10 cellular contexts compared by ENCODE assay signal in genomic region chr20:38927902-38928578, GRCh38. TPM values are rescaled to one million over a fixed set of nuclear protein-coding genes. Genes with fewer than 3 reads are reported as not detected.
DNase-seq lines count a peak whose midpoint lies in the region; ATAC-seq and TF ChIP-seq lines count a peak whose summit lies in the region.
"Had no signal": no experiment of that assay in that cellular context is flagged by ENCODE, and none has a peak within 500 bp of the region (broad histone marks: within the 10 kb centered on the region; RNA-seq: fewer than 3 reads in every experiment).

No MANE protein-coding gene starts in this region.

- H3K4me1 Mint-ChIP-seq in T-helper 2 cell treated with Interferon-gamma antibody and Interleukin-4, amounts not matched to agents 5 μg/mL and 100 μg/mL, for 36 hours (ENCODE audit: low read depth) = peaks cover 34% of the 10 kb centered on the region

- CTCF ChIA-PET in AG04450 (lab: Charles Lee) = interaction anchor here (0.5 to 12.2 kb wide), 6 partner anchors 34 to 943 kb away, joined by 3 to 196 read pairs (median 4); partner anchors contain the start of gene DHX35

- H3K9me3 ChIP-seq in AG04450 (ENCODE audit: control insufficient read depth, insufficient read depth, low read length) (no peaks in the 10 kb centered on the region; the same call in 1 of the 2 replicates), iPS DF 6.9 (ENCODE audit: control insufficient read depth, insufficient read depth, low read length) (no peaks in the 10 kb centered on the region)
- H3K9me3 ChIP-seq: Peyer's patch had no signal

- H3K36me3 Mint-ChIP-seq in T-helper 2 cell treated with Interferon-gamma antibody and Interleukin-4, amounts not matched to agents 5 μg/mL and 100 μg/mL, for 36 hours (ENCODE audit: low read depth) = peaks cover 26% of the 10 kb centered on the region

- no peak for DNase-seq in AG04450 (ENCODE audit: low read depth, low spot score)
- no peak for DNase-seq in H7
- no peak for DNase-seq in T-helper 2 cell treated with Interferon-gamma antibody and Interleukin-4, amounts not matched to agents 5 μg/mL and 100 μg/mL, for 36 hours (ENCODE audit: low spot score)
- DNase-seq in iPS DF 6.9 (ENCODE audit: low read depth, low spot score) = no peak
- DNase-seq in SHP77 treated with DMSO at 0.1 percent for 48 hours (lab: John Stamatoyannopoulos, UW) = no peak
- DNase-seq in activated CD4-positive, alpha-beta T cell treated with anti-CD3 and anti-CD28 coated beads, Interleukin-2, amount 50 U/mL, for 48 hours = no peak
- DNase-seq: foreskin melanocyte had no signal

- no CpG with 5 or more reads among the region's 5 CpGs for WGBS in iPS DF 6.9 (ENCODE audit: insufficient coverage, insufficient read length)

- peak overlapping the region; percentile 79 for H3K27ac Mint-ChIP-seq in T-helper 2 cell treated with Interferon-gamma antibody and Interleukin-4, amounts not matched to agents 5 μg/mL and 100 μg/mL, for 36 hours

- POLR2A ChIA-PET in AG04450 (lab: Yijun Ruan, JAX) = interaction anchor here (1.3 to 2.9 kb wide), 2 partner anchors 34 to 121 kb away, joined by 3 to 18 read pairs; partner anchors contain the start of gene DHX35

- peak overlapping the region; percentile 88 for H3K4me3 Mint-ChIP-seq in T-helper 2 cell treated with Interferon-gamma antibody and Interleukin-4, amounts not matched to agents 5 μg/mL and 100 μg/mL, for 36 hours

- no peak for TF ChIP-seq CTCF in AG04450 (IDR thresholded peaks at IDR 0.05; ENCODE audit: low read depth, low read length)

- H3K9me3 Mint-ChIP-seq in T-helper 2 cell treated with Interferon-gamma antibody and Interleukin-4, amounts not matched to agents 5 μg/mL and 100 μg/mL, for 36 hours = no peaks in the 10 kb centered on the region

- no peak for ATAC-seq in HG03139 (IDR thresholded peaks at IDR 0.05; ENCODE audit: unreplicated experiment)
- ATAC-seq in activated CD4-positive, CD25-positive, alpha-beta regulatory T cell treated with anti-CD3 and anti-CD28 coated beads, Interleukin-2, amount 50 U/mL, for 24 hours = no peak

- 0 out of 2 replicates have a peak, but pooled peaks cover 3% of the 10 kb centered on the region for H3K36me3 ChIP-seq in H7 (replicated peaks; ENCODE audit: control insufficient read depth, insufficient read depth, low read length)
- 0 out of 2 replicates have a peak, but pooled peaks cover 2% of the 10 kb centered on the region for H3K36me3 ChIP-seq in iPS DF 6.9 (ENCODE audit: control insufficient read depth, insufficient read depth, low read length)
- H3K36me3 ChIP-seq: Peyer's patch had no signal

- H3K27me3 ChIP-seq in AG04450 (ENCODE audit: control insufficient read depth, insufficient read depth, low read length) = no peaks in the 10 kb centered on the region
- no peaks in the 10 kb centered on the region; the same call in 1 of the 2 replicates for H3K27me3 ChIP-seq in H7 (ENCODE audit: control insufficient read depth, insufficient read depth, low read length)
- H3K27me3 ChIP-seq in iPS DF 6.9 (ENCODE audit: control insufficient read depth, insufficient read depth, low read length) = no peaks in the 10 kb centered on the region
- H3K27me3 ChIP-seq: Peyer's patch had no signal

- peaks cover 3% of the 10 kb centered on the region for H3K4me1 ChIP-seq in iPS DF 6.9 (ENCODE audit: control insufficient read depth, insufficient read depth, low read length)

- no peaks in the 10 kb centered on the region for H3K27me3 Mint-ChIP-seq in T-helper 2 cell treated with Interferon-gamma antibody and Interleukin-4, amounts not matched to agents 5 μg/mL and 100 μg/mL, for 36 hours (ENCODE audit: low read depth)

- H3K4me3 ChIP-seq in AG04450 (ENCODE audit: low read depth, low read length) = peak overlapping the region; percentile 45
- peak overlapping the region; percentile 98 for H3K4me3 ChIP-seq in H7 (ENCODE audit: insufficient read depth, low read depth, low read length)
- peak overlapping the region; percentile 4; the same call in 1 of the 2 replicates for H3K4me3 ChIP-seq in iPS DF 6.9 (ENCODE audit: low read length)

- H3K27ac ChIP-seq in AG04450 (ENCODE audit: low read depth, low read length) (no peak overlapping the region), iPS DF 6.9 (ENCODE audit: low read length) (no peak overlapping the region)

RNA-seq across cellular contexts. Expression of gene FAM83D, which starts 1.8 kb away (rescaled TPM):
- polyA plus RNA-seq in AG04450 (2011; rRNA removed) = 10.5 and 14.9 TPM in 2 replicates
- 9.9 and 10.3 TPM in 2 replicates for polyA minus RNA-seq in AG04450 (2011; rRNA and poly(A)+ RNA removed)
- 82.9 and 90.7 TPM in 2 replicates for total RNA-seq in H7 (2014; rRNA removed; shearing (Covaris generic))

RNA-seq across cellular contexts. Expression of gene DHX35, which starts 34.1 kb away (rescaled TPM):
- polyA plus RNA-seq in AG04450 (2011; rRNA removed) = 13.5 and 14.4 TPM in 2 replicates
- polyA minus RNA-seq in AG04450 (2011; rRNA and poly(A)+ RNA removed) = 12.4 and 13.2 TPM in 2 replicates
- 26.1 and 28.2 TPM in 2 replicates for total RNA-seq in H7 (2014; rRNA removed; shearing (Covaris generic))

Comparison
In these comparisons a context has a peak if more than half of its experiments do, and no peak if none do; other contexts are left out.
1. H3K4me3 ChIP-seq: peak in every context shown above with its lines; median percentile 98 in H7; 45 in AG04450; 4 in iPS DF 6.9.